ENCODE assay signal across 8 cellular contexts in the genomic region with DNA sequence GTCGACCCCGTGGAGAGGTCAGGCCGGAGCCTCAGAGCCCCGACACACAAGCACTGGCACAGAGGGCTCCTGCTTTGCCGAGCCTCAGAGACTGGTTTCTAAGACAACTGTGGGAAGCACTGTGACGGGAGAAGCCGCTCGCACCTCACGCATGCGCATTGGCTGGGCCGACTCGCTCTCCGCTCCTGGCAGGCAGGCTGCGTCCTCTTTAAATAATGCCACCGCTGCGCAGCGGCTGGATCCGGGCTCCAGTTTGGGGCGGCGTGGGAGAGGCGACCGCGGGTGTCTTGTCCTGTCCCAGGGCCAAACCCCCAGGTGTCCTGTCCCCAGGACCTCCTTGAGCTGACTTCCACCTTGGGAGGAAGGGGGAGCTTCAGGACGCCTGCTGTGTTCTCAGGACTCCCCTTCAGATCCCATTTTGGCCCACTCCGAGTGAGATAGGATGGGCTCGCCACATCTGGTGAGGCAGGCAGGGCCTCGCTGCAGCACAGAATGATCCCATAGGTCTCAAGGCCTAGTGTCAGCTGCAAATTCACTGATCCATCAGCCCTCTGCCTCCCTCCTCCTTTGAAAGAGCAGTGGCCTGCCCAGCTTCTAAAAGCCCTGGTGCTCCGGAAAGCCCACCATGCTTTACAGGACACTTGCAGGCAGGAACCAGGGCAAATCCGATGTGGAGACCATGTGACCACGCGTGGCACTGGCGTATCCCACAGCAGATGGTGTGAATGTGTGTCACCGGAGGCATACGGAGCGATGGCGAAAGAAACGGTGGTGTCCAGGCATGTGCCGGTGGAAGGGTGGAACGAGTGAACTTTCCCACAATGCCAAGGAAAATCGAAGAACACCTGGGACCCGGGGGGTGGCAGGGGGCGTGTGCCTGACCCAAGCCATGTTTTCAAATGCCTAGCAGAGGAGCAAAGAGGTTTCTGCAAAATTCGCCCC.
A peak's percentile ranks its signal among the peaks of the same experiment; 100 is the strongest.
DNase-seq lines count a peak whose midpoint lies in the region; TF ChIP-seq lines count a peak whose summit lies in the region.

No MANE protein-coding gene starts in this region.

- no peaks in the 10 kb centered on the region for H3K9me2 ChIP-seq in Karpas-422 (replicated peaks; ENCODE audit: insufficient read depth, low read length)

- no peak overlapping the region for H3K4me2 ChIP-seq in Karpas-422 (ENCODE audit: low read depth, low read length, poor library complexity, severe bottlenecking)

- H3K79me2 ChIP-seq in Karpas-422 (ENCODE audit: low read length) = no peaks in the 10 kb centered on the region

- no peak overlapping the region for H3K27ac Mint-ChIP-seq in nephron progenitor cell

- H3K9ac ChIP-seq in Karpas-422 (ENCODE audit: low read length) = no peak overlapping the region

- no peaks in the 10 kb centered on the region for H3K36me3 Mint-ChIP-seq in nephron progenitor cell (ENCODE audit: low read depth)

- peaks cover 14% of the 10 kb centered on the region for H3K9me3 Mint-ChIP-seq in nephron progenitor cell

- TF ChIP-seq CTCF in Peyer's patch (IDR thresholded peaks at IDR 0.05) (no peak), fibroblast of the aortic adventitia (IDR thresholded peaks at IDR 0.05; ENCODE audit: insufficient read depth, low read length) (no peak), nephron progenitor cell (IDR thresholded peaks at IDR 0.05) (no peak)

- peak overlapping the region in 3 of 4 donors; percentile 6 to 47 (median 36) for H3K4me3 ChIP-seq in Peyer's patch
- H3K4me3 ChIP-seq in fibroblast of the aortic adventitia (ENCODE audit: low read depth, low read length) = peak overlapping the region; percentile 41
- H3K4me3 ChIP-seq in Karpas-422 (ENCODE audit: low read length) = no peak overlapping the region

- H3K9me3 ChIP-seq in Peyer's patch (peaks cover 0 to 5% (median 0%) of the 10 kb centered on the region in 4 donors), Karpas-422 (ENCODE audit: low read length) (no peaks in the 10 kb centered on the region)

- H4K20me1 ChIP-seq in Karpas-422 (ENCODE audit: insufficient read depth, low read depth, low read length) = no peaks in the 10 kb centered on the region

- peak overlapping the region; percentile 69 for H3K4me3 Mint-ChIP-seq in nephron progenitor cell

- no peak overlapping the region for H2AFZ ChIP-seq in Karpas-422 (ENCODE audit: low read length)

- peaks cover 50% of the 10 kb centered on the region for H3K4me1 Mint-ChIP-seq in nephron progenitor cell

- H3K36me3 ChIP-seq in Peyer's patch (no peaks in the 10 kb centered on the region), Karpas-422 (ENCODE audit: insufficient read depth, low read length) (no peaks in the 10 kb centered on the region)

- H3K27me3 ChIP-seq in Peyer's patch (no peaks in the 10 kb centered on the region), Karpas-422 (ENCODE audit: low read length) (no peaks in the 10 kb centered on the region)

- peaks cover 82% of the 10 kb centered on the region for H3K27me3 Mint-ChIP-seq in nephron progenitor cell (ENCODE audit: low read depth, poor library complexity)

- no peak overlapping the region for H3K27ac ChIP-seq in Peyer's patch
- H3K27ac ChIP-seq in Karpas-422 (ENCODE audit: low read length) = no peak overlapping the region

- TF ChIP-seq POLR2A in Peyer's patch (IDR thresholded peaks at IDR 0.05) = no peak

- peak; percentile 89 for DNase-seq in DMS 273 (lab: John Stamatoyannopoulos, UW; ENCODE audit: unreplicated experiment)
- DNase-seq in HT-29 (ENCODE audit: low spot score) = peak; percentile 77
- peak in 2 of 3 donors; percentile 72 to 79 for DNase-seq in Peyer's patch
- DNase-seq in activated gamma-delta T cell treated with Interleukin-2 at 50 U/mL for 16 hours = peak; percentile 44
- DNase-seq in fibroblast of the aortic adventitia (ENCODE audit: low read depth) = peak; percentile 68
- peak; percentile 78 for DNase-seq in nephron progenitor cell
- DNase-seq in stromal cell of bone marrow (ENCODE audit: low read depth) = peak; percentile 44
- DNase-seq in Karpas-422 = no peak

- H3K4me1 ChIP-seq in Peyer's patch (peaks cover 0 to 48% (median 3%) of the 10 kb centered on the region in 4 donors), Karpas-422 (ENCODE audit: low read length) (peaks cover 14% of the 10 kb centered on the region)
